In genomic region chr7:155225095-155225494, GRCh38 we compare ENCODE assay signal across 23 cellular contexts.
"Had no signal": no experiment of that assay in that cellular context is flagged by ENCODE, and none has a peak within 500 bp of the region (broad histone marks: within the 10 kb centered on the region; RNA-seq: fewer than 3 reads in every experiment).

No MANE protein-coding gene starts in this region.

- H3K27ac ChIP-seq: brain microvascular endothelial cell, KMS-11, SJSA1 had no signal

- ATAC-seq: activated T-cell treated with anti-CD3 and anti-CD28 coated beads, Interleukin-2, amount 50 U/mL, for 4 hours; Panc1; SK-N-SH treated with all-trans-retinoic acid at 6 μM for 48 hours had no signal

- H3K27me3 Mint-ChIP-seq: activated naive CD8-positive, alpha-beta T cell had no signal

- H3K4me3 ChIP-seq: SJSA1 had no signal

- H3K36me3 ChIP-seq: brain microvascular endothelial cell, SJSA1 had no signal

- H3K27ac Mint-ChIP-seq: activated B cell treated with CpG ODN at 0.5 μM for 24 hours; activated CD4-positive, alpha-beta T cell treated with anti-CD3 and anti-CD28 coated beads, Interleukin-2, amount 10 ng/mL, durations not matched to agents 24 days and 14 days; activated naive CD4-positive, alpha-beta T cell treated with anti-CD3 and anti-CD28 coated beads for 36 hours; activated naive CD8-positive, alpha-beta T cell had no signal

- H3K9me3 ChIP-seq: SJSA1 had no signal

- H3K4me1 Mint-ChIP-seq: activated B cell treated with CpG ODN at 0.5 μM for 24 hours had no signal

- H3K4me2 ChIP-seq: KMS-11 had no signal

- H3K9ac ChIP-seq: KMS-11 had no signal

- H3K27me3 ChIP-seq: brain microvascular endothelial cell had no signal

- H3K4me3 Mint-ChIP-seq: activated B cell treated with CpG ODN at 0.5 μM for 24 hours; activated CD4-positive, alpha-beta T cell treated with anti-CD3 and anti-CD28 coated beads, Interleukin-2, amount 10 ng/mL, durations not matched to agents 24 days and 14 days; activated naive CD4-positive, alpha-beta T cell treated with anti-CD3 and anti-CD28 coated beads for 36 hours; activated naive CD8-positive, alpha-beta T cell; activated T-cell treated with anti-CD3 and anti-CD28 coated beads, Interleukin-2, amount 50 U/mL, for 4 hours had no signal

- DNase-seq: activated B cell treated with CpG ODN at 0.5 μM for 24 hours; activated CD4-positive, alpha-beta T cell treated with anti-CD3 and anti-CD28 coated beads for 1 hour; activated CD4-positive, alpha-beta T cell treated with anti-CD3 and anti-CD28 coated beads, Interleukin-2, amount 10 ng/mL, durations not matched to agents 24 days and 14 days; activated CD4-positive, alpha-beta T cell treated with anti-CD3 and anti-CD28 coated beads, Interleukin-2, amount 50 U/mL, for 48 hours; activated effector memory CD4-positive, alpha-beta T cell treated with anti-CD3 and anti-CD28 coated beads, Interleukin-2, amount 50 U/mL, for 16 hours; activated naive CD4-positive, alpha-beta T cell treated with anti-CD3 and anti-CD28 coated beads for 36 hours; activated T-cell treated with anti-CD3 and anti-CD28 coated beads, Interleukin-2, amount 50 U/mL, for 4 hours; amygdala; brain microvascular endothelial cell; cerebellar nuclear complex; MV-4-11; NCI-H1694 treated with DMSO at 0.1 percent for 48 hours; NCI-H2029 treated with DMSO at 0.1 percent for 48 hours; NK-92 treated with Interleukin-12 subunit alpha and Interleukin-12 subunit beta, amount 100 ng/mL, for 24 hours; OCI-M1; Right ventricle myocardium superior; RPMI8226; SW 1271 had no signal

- H3K36me3 Mint-ChIP-seq: activated naive CD8-positive, alpha-beta T cell had no signal
